In the genomic region with DNA sequence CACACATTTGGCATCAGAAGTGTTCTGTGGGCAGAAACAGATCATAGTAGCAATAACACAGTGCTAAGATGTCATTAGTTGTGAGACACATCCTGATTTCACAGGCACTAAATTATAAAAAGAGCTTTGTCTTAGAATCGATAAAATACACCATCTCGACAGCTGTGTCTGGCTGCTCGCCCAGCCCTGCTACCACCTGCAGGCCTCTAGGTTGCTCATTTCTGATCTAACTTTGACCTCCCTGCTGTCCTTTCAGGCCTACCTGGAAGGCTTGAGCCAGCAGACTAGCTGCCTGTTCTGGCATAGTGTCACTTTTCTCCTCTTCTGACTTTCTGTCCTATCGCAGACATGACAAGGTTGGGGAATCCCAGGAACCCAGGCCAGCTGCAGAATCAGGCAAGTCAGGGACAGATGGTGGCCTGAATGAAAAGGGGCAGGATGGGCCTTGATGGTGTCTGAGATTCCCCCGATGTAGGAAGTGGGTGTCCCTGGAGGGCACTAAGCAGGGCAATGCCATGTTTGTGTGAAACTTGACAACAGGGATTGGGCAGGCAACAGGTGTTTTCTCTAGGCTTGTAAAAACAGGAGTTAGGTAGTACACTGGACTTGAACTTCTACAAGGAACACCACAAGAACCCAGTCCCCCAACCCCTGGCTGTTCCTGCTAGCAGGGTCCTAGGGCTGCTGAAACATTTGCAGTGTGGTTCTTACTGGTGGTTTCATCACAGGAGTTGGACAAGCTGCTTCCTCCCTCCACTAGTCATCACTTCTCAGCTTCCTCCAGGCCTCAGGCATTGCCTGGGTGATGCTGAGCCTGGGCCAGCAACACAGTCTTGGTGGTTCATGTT, we compare ENCODE assay signal across 17 cellular contexts.
DNase-seq lines count a peak whose midpoint lies in the region; ATAC-seq and TF ChIP-seq lines count a peak whose summit lies in the region.
"Had no signal": no experiment of that assay in that cellular context is flagged by ENCODE, and none has a peak within 500 bp of the region (broad histone marks: within the 10 kb centered on the region; RNA-seq: fewer than 3 reads in every experiment).

No MANE protein-coding gene starts in this region.

- H3K27me3 ChIP-seq in right cardiac atrium (ENCODE audit: control insufficient read depth, insufficient read depth) (no peaks in the 10 kb centered on the region), adrenal gland (no peaks in the 10 kb centered on the region)

- DNase-seq in AG09319 (ENCODE audit: extremely low read depth, low read depth): peak; percentile 34
- DNase-seq in SKM-1 treated with dmso at 0.1 percent for 144 hours (lab: John Stamatoyannopoulos, UW; ENCODE audit: unreplicated experiment): peak; percentile 97
- DNase-seq in right cardiac atrium: peak; percentile 61 to 85 (median 80)
- DNase-seq in adrenal gland: no peak
- DNase-seq in HuH-7.5 (ENCODE audit: low spot score): no peak
- DNase-seq in activated CD4-positive, alpha-beta T cell treated with anti-CD3 and anti-CD28 coated beads for 48 hours: no peak
- DNase-seq: CD8-positive, alpha-beta T cell; central memory CD4-positive, alpha-beta T cell; foreskin melanocyte; left colon; NCI-H1436; occipital lobe; stimulated activated CD4-positive, alpha-beta T cell treated with anti-CD3 and anti-CD28 coated beads, Interleukin-4, amount 100 ng/mL, for 24 hours; WERI-Rb-1 had no signal

- POLR2A ChIA-PET in HEK293 (lab: Yijun Ruan, JAX): no interaction called here

- intact Hi-C loops in right cardiac atrium (cut with DNase I): loop anchor here in 1 of 4 donors (5.0 kb wide), 1 partner anchor 559 kb away; no protein-coding TSS in a partner anchor
- intact Hi-C loops in adrenal gland (cut with DNase I): no loop called here

- H3K4me1 ChIP-seq in HEK293 (ENCODE audit: control insufficient read depth, insufficient read depth, low read length): no peaks in the 10 kb centered on the region
- H3K4me1 ChIP-seq in right cardiac atrium (ENCODE audit: control insufficient read depth, insufficient read depth, low read length): peaks cover 3% of the 10 kb centered on the region
- H3K4me1 ChIP-seq in adrenal gland (replicated peaks in 1 of 2): no peaks in the 10 kb centered on the region

- no peaks in the 10 kb centered on the region for H3K9me3 ChIP-seq in HEK293 (ENCODE audit: control insufficient read depth, insufficient read depth, low read depth, low read length)
- H3K9me3 ChIP-seq in right cardiac atrium (ENCODE audit: control insufficient read depth, low read length): no peaks in the 10 kb centered on the region
- no peaks in the 10 kb centered on the region for H3K9me3 ChIP-seq in adrenal gland (replicated peaks in 1 of 3)

- WGBS in right cardiac atrium: 74% methylated on average over 5 of the region's 5 CpGs
- 75 to 89% (median 83%) methylated on average over 5 of the region's 5 CpGs for WGBS in adrenal gland, 4 donors

- H3K36me3 ChIP-seq in HEK293 (ENCODE audit: control insufficient read depth in 2 of 2, insufficient read depth in 1 of 2, low read length in 2 of 2) (no peaks in the 10 kb centered on the region), adrenal gland (replicated peaks in 1 of 2) (no peaks in the 10 kb centered on the region)
- H3K36me3 ChIP-seq: WERI-Rb-1 had no signal

- no peak overlapping the region for H3K4me3 ChIP-seq in HEK293 (ENCODE audit: low read depth, low read length)
- no peak overlapping the region for H3K4me3 ChIP-seq in right cardiac atrium (ENCODE audit: low read length)
- no peak overlapping the region for H3K4me3 ChIP-seq in adrenal gland
- H3K4me3 ChIP-seq: GM12878 had no signal

- H3K27ac ChIP-seq in HEK293 (ENCODE audit: extremely low read depth, low read depth, low read length) (no peak overlapping the region), right cardiac atrium (ENCODE audit: low read length) (no peak overlapping the region), adrenal gland (no peak overlapping the region)
- H3K27ac ChIP-seq: WERI-Rb-1 had no signal

- CTCF ChIA-PET in HEK293 (lab: Yijun Ruan, JAX): interaction anchor here (0.5 to 3.7 kb wide), 11 partner anchors 19 to 1127 kb away, joined by 3 to 19 read pairs (median 4); partner anchors contain the start of gene RHOU

- TF ChIP-seq POLR2A in adrenal gland (IDR thresholded peaks at IDR 0.05): no peak

- TF ChIP-seq CTCF in AG09319 (IDR thresholded peaks at IDR 0.05; ENCODE audit: low read depth, low read length) (no peak), HEK293 (tag by site-specific recombination; IDR thresholded peaks at IDR 0.05) (no peak), adrenal gland (IDR thresholded peaks at IDR 0.05) (no peak)

- peak; percentile 89 to 93 for ATAC-seq in right cardiac atrium
- ATAC-seq in HG02981 (IDR thresholded peaks at IDR 0.05; ENCODE audit: unreplicated experiment): no peak
- ATAC-seq: CD8-positive, alpha-beta T cell; GM12878; left colon had no signal

TF ChIP-seq in HEK293, 187 proteins besides CTCF, POLR2A, EP300 and RAD21:
- TF ChIP-seq PRDM6 (tag by site-specific recombination; IDR thresholded peaks at IDR 0.05) (no peak), ZBTB17 (tag by site-specific recombination; IDR thresholded peaks at IDR 0.05) (no peak), MEIS1 (CRISPR knock-in tag; IDR thresholded peaks at IDR 0.05; ENCODE audit: borderline replicate concordance) (no peak), SCRT2 (tag by site-specific recombination; IDR thresholded peaks at IDR 0.05) (peak; percentile 97), GFI1B (tag by site-specific recombination; IDR thresholded peaks at IDR 0.05) (no peak), ZNF23 (tag by site-specific recombination; IDR thresholded peaks at IDR 0.05; ENCODE audit: borderline replicate concordance) (no peak), SCRT1 (tag by site-specific recombination; IDR thresholded peaks at IDR 0.05; ENCODE audit: borderline replicate concordance) (peak; percentile 96), ZNF155 (tag by site-specific recombination; IDR thresholded peaks at IDR 0.05) (no peak), ZBTB1 (tag by site-specific recombination; IDR thresholded peaks at IDR 0.05) (no peak), ZNF112 (tag by site-specific recombination; IDR thresholded peaks at IDR 0.05) (no peak)
TF ChIP-seq in HEK293: peak in this region for 2.

Comparison
In these comparisons a context has a peak if more than half of its experiments do, and no peak if none do; other contexts are left out.
1. DNase-seq: peak in AG09319 (single experiment), SKM-1 treated with dmso at 0.1 percent for 144 hours (single experiment) and right cardiac atrium (3 of 3); none in adrenal gland (0 of 7), HuH-7.5 (single experiment) and activated CD4-positive, alpha-beta T cell treated with anti-CD3 and anti-CD28 coated beads for 48 hours (single experiment).